11 cellular contexts compared by ENCODE assay signal in genomic region chr21:44962481-44962966, GRCh38. TPM values are rescaled to one million over a fixed set of nuclear protein-coding genes. Genes with fewer than 3 reads are reported as not detected.
DNase-seq lines count a peak whose midpoint lies in the region; ATAC-seq and TF ChIP-seq lines count a peak whose summit lies in the region.
"Had no signal": no experiment of that assay in that cellular context is flagged by ENCODE, and none has a peak within 500 bp of the region (broad histone marks: within the 10 kb centered on the region; RNA-seq: fewer than 3 reads in every experiment).

No MANE protein-coding gene starts in this region.

- 95% methylated on average over 8 of the region's 8 CpGs for WGBS in endodermal cell (ENCODE audit: insufficient coverage in 1 of 2, insufficient read length in 1 of 2), 2 experiments
- 48% methylated on average over 7 of the region's 8 CpGs for WGBS in right lobe of liver (ENCODE audit: insufficient coverage, low coverage, low lambda C conversion rate, missing lambda C conversion rate)
- 79 to 82% methylated on average over 5 to 8 of the region's 8 CpGs for WGBS in transverse colon (ENCODE audit: low coverage in 1 of 2), 2 donors

- POLR2A ChIA-PET in CD8-positive, alpha-beta memory T cell (lab: Charles Lee): no interaction called here

- no peaks in the 10 kb centered on the region for H3K9me3 Mint-ChIP-seq in endodermal cell
- H3K9me3 Mint-ChIP-seq in CD8-positive, alpha-beta memory T cell: no peaks in the 10 kb centered on the region

- H3K36me3 Mint-ChIP-seq in endodermal cell (ENCODE audit: low read depth): peaks cover 55% of the 10 kb centered on the region
- H3K36me3 Mint-ChIP-seq in CD8-positive, alpha-beta memory T cell: peaks cover 0 to 60% (median 16%) of the 10 kb centered on the region in 3 donors

- peak; percentile 98 for DNase-seq in LHCN-M2 (ENCODE audit: low read depth)
- DNase-seq in endodermal cell: no peak
- DNase-seq in right lobe of liver: no peak
- no peak for DNase-seq in transverse colon
- no peak for DNase-seq in NCI-H2081 treated with DMSO at 0.1 percent for 48 hours (lab: John Stamatoyannopoulos, UW)
- DNase-seq in CD8-positive, alpha-beta memory T cell: no peak
- no peak for DNase-seq in DMS 273 treated with DMSO at 0.1 percent for 48 hours (lab: John Stamatoyannopoulos, UW)
- DNase-seq: activated CD4-positive, alpha-beta T cell treated with anti-CD3 and anti-CD28 coated beads, Interleukin-2, amount 50 U/mL, for 1 hour; adrenal gland; stimulated activated CD4-positive, alpha-beta T cell treated with anti-CD3 and anti-CD28 coated beads, Interleukin-2, amount 100 ng/mL, for 24 hours had no signal

- TF ChIP-seq EP300 in transverse colon (IDR thresholded peaks at IDR 0.05; ENCODE audit: low read depth): no peak

- no peak for TF ChIP-seq POLR2A in right lobe of liver (IDR thresholded peaks at IDR 0.05)
- TF ChIP-seq POLR2A in transverse colon (IDR thresholded peaks at IDR 0.05): no peak

- H3K4me1 ChIP-seq in endodermal cell (ENCODE audit: control insufficient read depth, insufficient read depth, low read length): no peaks in the 10 kb centered on the region
- peaks cover 0 to 17% (median 4%) of the 10 kb centered on the region in 4 donors for H3K4me1 ChIP-seq in right lobe of liver
- peaks cover 16 to 68% (median 36%) of the 10 kb centered on the region in 4 donors for H3K4me1 ChIP-seq in transverse colon
- peaks cover 29% of the 10 kb centered on the region for H3K4me1 ChIP-seq in CD8-positive, alpha-beta memory T cell (ENCODE audit: insufficient read depth, low read length)

- H3K36me3 ChIP-seq in endodermal cell (ENCODE audit: control insufficient read depth, insufficient read depth, low read length): peaks cover 67% of the 10 kb centered on the region
- H3K36me3 ChIP-seq in right lobe of liver: no peaks in the 10 kb centered on the region
- H3K36me3 ChIP-seq in transverse colon: no peaks in the 10 kb centered on the region
- peaks cover 10% of the 10 kb centered on the region for H3K36me3 ChIP-seq in CD8-positive, alpha-beta memory T cell (ENCODE audit: insufficient read depth, low read length)

- no peak for TF ChIP-seq CTCF in endodermal cell (conservative IDR thresholded peaks at IDR 0.05)
- no peak for TF ChIP-seq CTCF in right lobe of liver (IDR thresholded peaks at IDR 0.05)
- TF ChIP-seq CTCF in transverse colon (IDR thresholded peaks at IDR 0.05): no peak

- H3K4me3 ChIP-seq in endodermal cell (ENCODE audit: low read length) (no peak overlapping the region), right lobe of liver (no peak overlapping the region), transverse colon (no peak overlapping the region)
- no peak overlapping the region for H3K4me3 ChIP-seq in CD8-positive, alpha-beta memory T cell (ENCODE audit: low read length)
- H3K4me3 ChIP-seq: adrenal gland had no signal

- H3K4me1 Mint-ChIP-seq in endodermal cell: peaks cover 4% of the 10 kb centered on the region
- peaks cover 23 to 45% (median 31%) of the 10 kb centered on the region in 3 donors for H3K4me1 Mint-ChIP-seq in CD8-positive, alpha-beta memory T cell

- intact Hi-C loops in right lobe of liver (cut with DNase I): no loop called here
- intact Hi-C loops in transverse colon (cut with DNase I; ENCODE audit: low total_unique reads): no loop called here

- peak overlapping the region; percentile 39 for H3K27ac Mint-ChIP-seq in endodermal cell
- H3K27ac Mint-ChIP-seq in CD8-positive, alpha-beta memory T cell: no peak overlapping the region

- H3K9me3 ChIP-seq in endodermal cell (ENCODE audit: control insufficient read depth, low read length): no peaks in the 10 kb centered on the region
- no peaks in the 10 kb centered on the region for H3K9me3 ChIP-seq in right lobe of liver
- no peaks in the 10 kb centered on the region for H3K9me3 ChIP-seq in transverse colon
- no peaks in the 10 kb centered on the region for H3K9me3 ChIP-seq in CD8-positive, alpha-beta memory T cell (ENCODE audit: low read length)
- H3K9me3 ChIP-seq: adrenal gland had no signal

- H3K27ac ChIP-seq in endodermal cell (ENCODE audit: low read depth, low read length) (no peak overlapping the region), right lobe of liver (peak overlapping the region in 2 of 3 donors; percentile 8 to 18), transverse colon (peak overlapping the region; percentile 44 to 75 (median 69))
- no peak overlapping the region for H3K27ac ChIP-seq in CD8-positive, alpha-beta memory T cell (ENCODE audit: low read depth, low read length)

- in situ Hi-C loops in transverse colon (cut with MboI; ENCODE audit: low pct_ligation_motif_present in 1 of 4, low pct_unique_long_range_greater_than_20kb in 1 of 4, low sequenced_read_pairs in 3 of 4): no loop called here

- CTCF ChIA-PET in CD8-positive, alpha-beta memory T cell (lab: Charles Lee): interaction anchor here (1.5 to 4.6 kb wide), 2 partner anchors 13 to 175 kb away, joined by 4 to 22 read pairs; no protein-coding TSS in a partner anchor

- H3K27me3 ChIP-seq in endodermal cell (ENCODE audit: control insufficient read depth, insufficient read depth, low read length, poor library complexity, severe bottlenecking) (no peaks in the 10 kb centered on the region), right lobe of liver (no peaks in the 10 kb centered on the region), transverse colon (no peaks in the 10 kb centered on the region)
- H3K27me3 ChIP-seq in CD8-positive, alpha-beta memory T cell (ENCODE audit: insufficient read depth, low read length, poor library complexity, severe bottlenecking): no peaks in the 10 kb centered on the region
- H3K27me3 ChIP-seq: adrenal gland had no signal

- ATAC-seq in right lobe of liver (no peak), HG03159 (IDR thresholded peaks at IDR 0.05; ENCODE audit: unreplicated experiment) (no peak)

- H3K9ac ChIP-seq in endodermal cell (ENCODE audit: extremely low read depth, low read length, poor library complexity, severe bottlenecking): no peak overlapping the region

- no peaks in the 10 kb centered on the region for H3K27me3 Mint-ChIP-seq in endodermal cell (ENCODE audit: insufficient read depth)
- H3K27me3 Mint-ChIP-seq in CD8-positive, alpha-beta memory T cell: no peaks in the 10 kb centered on the region

- no peak overlapping the region for H3K4me3 Mint-ChIP-seq in endodermal cell
- H3K4me3 Mint-ChIP-seq in CD8-positive, alpha-beta memory T cell: no peak overlapping the region

RNA-seq across cellular contexts. Expression of gene SLX9, which starts 22.7 kb away (rescaled TPM):
- 21.2 and 24.9 TPM in 2 replicates for total RNA-seq in LHCN-M2 (2014; rRNA removed)
- 57.1 TPM for polyA plus RNA-seq in LHCN-M2 (2012)
- total RNA-seq in endodermal cell: 10 to 100 TPM; 38.0 to 48.9 TPM
- polyA plus RNA-seq in endodermal cell (2013, experiment 1 of 2): 27.9 TPM
- 24.0 TPM for polyA plus RNA-seq in endodermal cell (2013, experiment 2 of 2)
- total RNA-seq in right lobe of liver: 10 to 100 TPM; 15.0 to 27.9 (median 17.1) TPM
- total RNA-seq in transverse colon: 10 to 100 TPM in 3 of 4 donors, 1 to 10 TPM in 1; 8.1 to 46.0 (median 16.6) TPM
- 10 to 100 TPM; 68.1 to 71.1 TPM for total RNA-seq in CD8-positive, alpha-beta memory T cell
- polyA plus RNA-seq in CD8-positive, alpha-beta memory T cell: 14.3 TPM

RNA-seq across cellular contexts. Expression of gene ITGB2, which starts 41.8 kb away (rescaled TPM):
- 3.7 and 3.8 TPM in 2 replicates for total RNA-seq in LHCN-M2 (2014; rRNA removed)
- 25.3 TPM for polyA plus RNA-seq in LHCN-M2 (2012)
- total RNA-seq in endodermal cell: 1 to 10 TPM; 1.6 to 2.3 TPM
- 0.36 TPM for polyA plus RNA-seq in endodermal cell (2013, experiment 1 of 2)
- 0.54 TPM for polyA plus RNA-seq in endodermal cell (2013, experiment 2 of 2)
- 10 to 100 TPM; 12.9 to 61.8 (median 36.6) TPM for total RNA-seq in right lobe of liver
- 10 to 100 TPM; 14.2 to 32.4 (median 24.9) TPM for total RNA-seq in transverse colon
- 100 to 1,000 TPM; 159 to 165 TPM for total RNA-seq in CD8-positive, alpha-beta memory T cell
- polyA plus RNA-seq in CD8-positive, alpha-beta memory T cell: 847 TPM

Comparison
In these comparisons a context has a peak if more than half of its experiments do, and no peak if none do; other contexts are left out.
1. H3K27ac ChIP-seq: peak in right lobe of liver (2 of 3) and transverse colon (4 of 4); none in endodermal cell (single experiment) and CD8-positive, alpha-beta memory T cell (single experiment).